Comparison of ENCODE assay signal across 8 cellular contexts in the genomic region with DNA sequence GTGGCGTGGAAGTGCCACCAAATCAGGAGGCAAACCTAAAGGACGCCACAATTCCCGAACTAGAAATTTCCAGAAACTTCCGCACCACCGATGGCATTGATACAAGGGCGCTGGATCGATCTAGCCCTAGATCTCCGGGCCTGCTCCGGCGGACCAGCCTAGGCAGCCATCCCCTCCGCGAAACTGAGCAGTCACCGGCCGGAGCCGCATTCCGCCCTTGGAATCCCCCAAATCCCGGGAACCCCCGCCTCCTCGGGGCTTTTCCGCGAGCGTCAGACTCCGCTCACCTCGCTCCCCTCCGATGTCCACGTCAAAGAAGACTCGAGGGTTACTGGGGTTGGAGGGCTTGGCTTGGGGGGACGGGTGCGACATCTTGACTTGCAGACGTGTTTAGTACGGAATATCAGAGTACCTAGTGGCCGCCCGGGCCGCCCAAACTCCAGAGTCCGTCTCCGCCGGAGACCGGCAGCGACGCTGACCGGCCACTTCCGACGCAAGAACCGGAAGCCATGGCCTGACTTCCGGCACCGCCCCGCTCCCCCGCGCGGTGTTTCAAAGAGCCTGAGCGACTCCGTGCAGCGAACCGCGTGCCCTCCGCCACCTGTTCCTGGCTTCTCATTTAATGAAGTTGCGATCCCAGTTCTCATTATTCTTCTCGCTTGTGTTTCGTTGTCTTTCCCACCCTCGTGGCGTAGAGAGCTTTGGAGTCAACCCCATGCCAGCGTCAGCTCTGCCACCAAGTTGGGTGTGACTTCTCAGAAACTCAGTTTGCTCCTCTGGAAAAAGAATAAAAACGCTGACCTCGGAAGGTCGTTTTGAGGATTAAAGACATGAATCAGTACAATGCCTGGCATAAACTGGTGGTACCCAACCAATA. TPM values are rescaled to one million over a fixed set of nuclear protein-coding genes. Genes with fewer than 3 reads are reported as not detected.
DNase-seq lines count a peak whose midpoint lies in the region; ATAC-seq and TF ChIP-seq lines count a peak whose summit lies in the region.

A gene (minus strand): TSS at position 480 of the 877 bp plus-strand sequence. CDS start 108 bp downstream, at position 372.

- peak within 1 kb of the TSS; percentile 74 for H4K91ac ChIP-seq in mesenchymal stem cell (ENCODE audit: low read length)

- H3K4me3 ChIP-seq in endocrine pancreas (ENCODE audit: control insufficient read depth, insufficient read depth, low read length): peak within 1 kb of the TSS; percentile 90
- H3K4me3 ChIP-seq in mesenchymal stem cell (ENCODE audit: insufficient read depth in 1 of 2, low read depth in 1 of 2, low read length in 2 of 2): peak within 1 kb of the TSS; percentile 73 to 86

- H3K9ac ChIP-seq in endocrine pancreas (ENCODE audit: control insufficient read depth, insufficient read depth, low read length): peak within 1 kb of the TSS; percentile 89
- H3K9ac ChIP-seq in mesenchymal stem cell (ENCODE audit: low read length): peak within 1 kb of the TSS; percentile 95

- WGBS in mesenchymal stem cell: 2% methylated on average over 65 of the region's 65 CpGs

- no peak for TF ChIP-seq CTCF in GM20000 (IDR thresholded peaks at IDR 0.05; ENCODE audit: extremely low read depth, missing control alignments)

- H3K27ac ChIP-seq in mesenchymal stem cell (ENCODE audit: low read length, poor library complexity, severe bottlenecking): peak within 1 kb of the TSS; percentile 60

- H3K27me3 Mint-ChIP-seq in activated CD8-positive, alpha-beta memory T cell treated with anti-CD3 and anti-CD28 coated beads, Interleukin-2, amount 10 ng/mL, durations not matched to agents 7 days and 5 days: no peaks in the 10 kb centered on the region

- peak within 1 kb of the TSS; percentile 98 for H3K27ac Mint-ChIP-seq in activated CD8-positive, alpha-beta memory T cell treated with anti-CD3 and anti-CD28 coated beads, Interleukin-2, amount 10 ng/mL, durations not matched to agents 7 days and 5 days

- H3K9me3 ChIP-seq in endocrine pancreas (ENCODE audit: control insufficient read depth, low read length) (no peaks in the 10 kb centered on the region), mesenchymal stem cell (ENCODE audit: control insufficient read depth, low read length) (no peaks in the 10 kb centered on the region)

- H2BK120ac ChIP-seq in mesenchymal stem cell (ENCODE audit: low read depth, low read length): no peak within 1 kb of the TSS

- peak within 1 kb of the TSS; percentile 88 for H3K4me3 Mint-ChIP-seq in activated CD8-positive, alpha-beta memory T cell treated with anti-CD3 and anti-CD28 coated beads, Interleukin-2, amount 10 ng/mL, durations not matched to agents 7 days and 5 days

- H3K27me3 ChIP-seq in endocrine pancreas (ENCODE audit: control insufficient read depth, insufficient read depth, low read length) (no peaks in the 10 kb centered on the region), mesenchymal stem cell (ENCODE audit: control insufficient read depth in 1 of 2, insufficient read depth in 1 of 2, low read length in 2 of 2) (no peaks in the 10 kb centered on the region)

- H2AFZ ChIP-seq in mesenchymal stem cell (ENCODE audit: low read depth, low read length): peak within 1 kb of the TSS; percentile 91

- H3K4ac ChIP-seq in mesenchymal stem cell (ENCODE audit: low read depth in 1 of 2, low read length in 2 of 2): peak within 1 kb of the TSS; percentile 46 to 75

- H2BK12ac ChIP-seq in mesenchymal stem cell (ENCODE audit: low read length in 2 of 2): no peak within 1 kb of the TSS

- H3K23ac ChIP-seq in mesenchymal stem cell (ENCODE audit: low read length in 2 of 2): no peak within 1 kb of the TSS

- DNase-seq in COLO668 (lab: John Stamatoyannopoulos, UW; ENCODE audit: unreplicated experiment) (peak; percentile 88), GM20000 (ENCODE audit: low spot score) (peak; percentile 86), HS-5 (ENCODE audit: low read depth) (peak; percentile 34), NOMO-1 (lab: John Stamatoyannopoulos, UW; ENCODE audit: unreplicated experiment in 2 of 2) (peak; percentile 74 to 84), mesenchymal stem cell (peak; percentile 82)
- DNase-seq in activated CD8-positive, alpha-beta memory T cell treated with anti-CD3 and anti-CD28 coated beads, Interleukin-2, amount 10 ng/mL, durations not matched to agents 7 days and 5 days: peak; percentile 91
- peak; percentile 67 for DNase-seq in stimulated activated CD8-positive, alpha-beta memory T cell treated with anti-CD3 and anti-CD28 coated beads, Interleukin-12 subunit alpha, Interleukin-12 subunit beta, amount 100 ng/mL, for 24 hours (ENCODE audit: extremely low read depth)

- CTCF ChIA-PET in activated CD8-positive, alpha-beta memory T cell treated with anti-CD3 and anti-CD28 coated beads, Interleukin-2, amount 10 ng/mL, durations not matched to agents 7 days and 5 days (lab: Charles Lee): interaction anchor here (0.7 to 2.0 kb wide), 3 partner anchors 52 to 129 kb away, joined by 3 to 6 read pairs (median 4); no protein-coding TSS in a partner anchor

- H3K4me1 Mint-ChIP-seq in activated CD8-positive, alpha-beta memory T cell treated with anti-CD3 and anti-CD28 coated beads, Interleukin-2, amount 10 ng/mL, durations not matched to agents 7 days and 5 days: peaks cover 57% of the 10 kb centered on the region

- H3K18ac ChIP-seq in mesenchymal stem cell (ENCODE audit: low read depth in 1 of 2, low read length in 2 of 2): peak within 1 kb of the TSS; percentile 21 to 64

- H2AK5ac ChIP-seq in mesenchymal stem cell (ENCODE audit: low read length, severe bottlenecking): no peak within 1 kb of the TSS

- ATAC-seq in activated CD8-positive, alpha-beta memory T cell treated with anti-CD3 and anti-CD28 coated beads, Interleukin-2, amount 10 ng/mL, durations not matched to agents 7 days and 5 days: peak; percentile 90

- H3K36me3 ChIP-seq in endocrine pancreas (ENCODE audit: control insufficient read depth, insufficient read depth, low read length) (no peaks in the 10 kb centered on the region), mesenchymal stem cell (ENCODE audit: control insufficient read depth in 1 of 2, insufficient read depth in 2 of 2, low read depth in 1 of 2, low read length in 2 of 2) (peaks cover 4 to 29% of the 10 kb centered on the region in 2 experiments)

- H3K4me1 ChIP-seq in endocrine pancreas (ENCODE audit: control insufficient read depth, insufficient read depth, low read length) (peaks cover 7% of the 10 kb centered on the region), mesenchymal stem cell (ENCODE audit: control insufficient read depth, insufficient read depth, low read depth, low read length) (peaks cover 4% of the 10 kb centered on the region)

- H2BK15ac ChIP-seq in mesenchymal stem cell (ENCODE audit: low read depth, poor library complexity, severe bottlenecking): peak within 1 kb of the TSS; percentile 88

- peaks cover 34% of the 10 kb centered on the region for H3K36me3 Mint-ChIP-seq in activated CD8-positive, alpha-beta memory T cell treated with anti-CD3 and anti-CD28 coated beads, Interleukin-2, amount 10 ng/mL, durations not matched to agents 7 days and 5 days

- H4K8ac ChIP-seq in mesenchymal stem cell (ENCODE audit: low read length): peak within 1 kb of the TSS; percentile 95

- no peaks in the 10 kb centered on the region for H3K9me3 Mint-ChIP-seq in activated CD8-positive, alpha-beta memory T cell treated with anti-CD3 and anti-CD28 coated beads, Interleukin-2, amount 10 ng/mL, durations not matched to agents 7 days and 5 days (ENCODE audit: low read depth)

- H3K4me2 ChIP-seq in mesenchymal stem cell (ENCODE audit: low read length, poor library complexity, severe bottlenecking): peak within 1 kb of the TSS; percentile 75

- no peak within 1 kb of the TSS for H2BK5ac ChIP-seq in mesenchymal stem cell (ENCODE audit: low read depth, low read length, poor library complexity, severe bottlenecking)

- H3K14ac ChIP-seq in mesenchymal stem cell (ENCODE audit: low read length in 2 of 2): no peak within 1 kb of the TSS

- H3K79me1 ChIP-seq in mesenchymal stem cell (replicated peaks; ENCODE audit: low read length, poor library complexity, severe bottlenecking): peaks cover 8% of the 10 kb centered on the region

RNA-seq across cellular contexts. Expression of the gene that starts here (rescaled TPM):
- 10 to 100 TPM; 39.4 to 43.9 TPM for total RNA-seq in activated CD8-positive, alpha-beta memory T cell treated with anti-CD3 and anti-CD28 coated beads, Interleukin-2, amount 10 ng/mL, durations not matched to agents 7 days and 5 days
- polyA plus RNA-seq in mesenchymal stem cell (2013, experiment 1 of 2): 34.9 TPM
- 32.4 TPM for polyA plus RNA-seq in mesenchymal stem cell (2013, experiment 2 of 2)

Comparison
In these comparisons a context has a peak if more than half of its experiments do, and no peak if none do; other contexts are left out.
1. Peak in every context shown above with its lines: DNase-seq, ATAC-seq, H3K4me3 ChIP-seq and H3K27ac ChIP-seq.
2. DNase-seq: peak in every context shown above with its lines; median percentile 91 in activated CD8-positive, alpha-beta memory T cell treated with anti-CD3 and anti-CD28 coated beads, Interleukin-2, amount 10 ng/mL, durations not matched to agents 7 days and 5 days; 88 in COLO668; 86 in GM20000; 82 in mesenchymal stem cell; 79 in NOMO-1; 67 in stimulated activated CD8-positive, alpha-beta memory T cell treated with anti-CD3 and anti-CD28 coated beads, Interleukin-12 subunit alpha, Interleukin-12 subunit beta, amount 100 ng/mL, for 24 hours; 34 in HS-5.